19 cellular contexts compared by ENCODE assay signal in the genomic region with DNA sequence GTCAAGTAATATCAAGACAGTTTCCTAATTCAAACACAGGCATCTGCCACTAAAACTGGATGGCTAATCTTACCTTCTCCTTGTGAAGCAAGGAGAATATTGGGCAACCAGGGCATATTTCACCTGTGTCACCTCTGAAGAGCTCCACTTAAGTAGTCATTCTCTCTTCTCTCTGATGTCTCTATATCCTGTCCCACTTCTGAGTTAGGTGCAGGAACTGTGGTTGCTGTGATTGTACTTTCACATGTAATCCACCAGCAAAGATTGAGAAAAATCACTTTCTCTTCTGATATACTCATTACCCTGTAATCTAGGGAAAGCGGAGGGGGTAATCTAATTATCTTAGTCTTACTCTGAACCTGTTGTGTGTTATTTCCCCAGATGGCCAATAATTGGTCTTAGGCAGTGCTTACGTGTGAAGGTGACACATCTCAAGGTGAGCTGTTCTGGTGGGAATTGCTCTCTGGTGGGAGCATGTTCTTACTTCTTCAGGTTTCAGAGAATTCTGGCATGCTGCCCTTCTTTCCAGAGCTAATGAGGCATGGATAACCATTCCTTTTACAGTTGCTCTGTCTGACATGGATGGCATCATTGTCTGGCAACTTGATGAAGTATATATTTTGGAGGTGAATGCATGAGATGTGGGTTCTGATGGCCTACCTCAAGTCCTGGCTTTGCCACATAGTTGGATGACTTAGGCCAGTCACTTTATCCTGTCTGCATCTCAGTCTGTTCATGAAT. TPM values are rescaled to one million over a fixed set of nuclear protein-coding genes. Genes with fewer than 3 reads are reported as not detected.
DNase-seq lines count a peak whose midpoint lies in the region; ATAC-seq lines count a peak whose summit lies in the region.
"Had no signal": no experiment of that assay in that cellular context is flagged by ENCODE, and none has a peak within 500 bp of the region (broad histone marks: within the 10 kb centered on the region; RNA-seq: fewer than 3 reads in every experiment).

No MANE protein-coding gene starts in this region.

- peak overlapping the region; percentile 18 for H3K4me3 Mint-ChIP-seq in activated naive CD8-positive, alpha-beta T cell
- no peak overlapping the region for H3K4me3 Mint-ChIP-seq in activated naive CD8-positive, alpha-beta T cell treated with anti-CD3 and anti-CD28 coated beads for 36 hours
- H3K4me3 Mint-ChIP-seq: activated B cell treated with CpG ODN at 0.5 μM for 24 hours; dendritic cell treated with granulocyte-macrophage colony-stimulating factor and Interleukin-4, amounts not matched to agents 40 ng/mL and 50 ng/mL, for 4 days; nephron had no signal

- no peaks in the 10 kb centered on the region for H3K27me3 Mint-ChIP-seq in activated naive CD8-positive, alpha-beta T cell
- no peaks in the 10 kb centered on the region for H3K27me3 Mint-ChIP-seq in activated naive CD8-positive, alpha-beta T cell treated with anti-CD3 and anti-CD28 coated beads for 36 hours
- H3K27me3 Mint-ChIP-seq: activated B cell treated with CpG ODN at 0.5 μM for 24 hours; dendritic cell treated with granulocyte-macrophage colony-stimulating factor and Interleukin-4, amounts not matched to agents 40 ng/mL and 50 ng/mL, for 4 days had no signal

- H3K9me3 Mint-ChIP-seq in activated naive CD8-positive, alpha-beta T cell (ENCODE audit: low read depth), result no peaks in the 10 kb centered on the region
- H3K9me3 Mint-ChIP-seq in activated naive CD8-positive, alpha-beta T cell treated with anti-CD3 and anti-CD28 coated beads for 36 hours, result peaks cover under 1% of the 10 kb centered on the region
- H3K9me3 Mint-ChIP-seq: activated B cell treated with CpG ODN at 0.5 μM for 24 hours; dendritic cell treated with granulocyte-macrophage colony-stimulating factor and Interleukin-4, amounts not matched to agents 40 ng/mL and 50 ng/mL, for 4 days; nephron had no signal

- H3K4me1 Mint-ChIP-seq in activated naive CD8-positive, alpha-beta T cell (ENCODE audit: low read depth), result peaks cover 72% of the 10 kb centered on the region
- H3K4me1 Mint-ChIP-seq in activated naive CD8-positive, alpha-beta T cell treated with anti-CD3 and anti-CD28 coated beads for 36 hours, result peaks cover 55% of the 10 kb centered on the region
- H3K4me1 Mint-ChIP-seq: nephron had no signal

- peak overlapping the region; percentile 54 for H3K27ac Mint-ChIP-seq in activated naive CD8-positive, alpha-beta T cell
- H3K27ac Mint-ChIP-seq in activated naive CD8-positive, alpha-beta T cell treated with anti-CD3 and anti-CD28 coated beads for 36 hours, result no peak overlapping the region
- H3K27ac Mint-ChIP-seq: activated B cell treated with CpG ODN at 0.5 μM for 24 hours; dendritic cell treated with granulocyte-macrophage colony-stimulating factor and Interleukin-4, amounts not matched to agents 40 ng/mL and 50 ng/mL, for 4 days; nephron had no signal

- no peak for ATAC-seq in HG03520 (IDR thresholded peaks at IDR 0.05; ENCODE audit: unreplicated experiment)
- ATAC-seq: body of pancreas had no signal

- no peaks in the 10 kb centered on the region for H3K36me3 Mint-ChIP-seq in activated naive CD8-positive, alpha-beta T cell
- H3K36me3 Mint-ChIP-seq in activated naive CD8-positive, alpha-beta T cell treated with anti-CD3 and anti-CD28 coated beads for 36 hours, result peaks cover 5% of the 10 kb centered on the region

- no peak for DNase-seq in activated naive CD8-positive, alpha-beta T cell treated with anti-CD3 and anti-CD28 coated beads for 36 hours
- DNase-seq in NCI-H345 treated with DMSO at 0.1 percent for 48 hours (lab: John Stamatoyannopoulos, UW; ENCODE audit: unreplicated experiment) (peak; percentile 8), amygdala (lab: John Stamatoyannopoulos, UW) (no peak), AG08395 (ENCODE audit: low spot score) (no peak)
- DNase-seq in central memory CD4-positive, alpha-beta T cell, result peak; percentile 60
- DNase-seq: activated B cell treated with CpG ODN at 0.5 μM for 24 hours; body of pancreas; DMS79 treated with DMSO at 0.1 percent for 48 hours; NCI-H187 treated with DMSO at 0.1 percent for 48 hours; NCI-H748 treated with DMSO at 0.1 percent for 48 hours; RPMI8226; stimulated activated CD4-positive, alpha-beta T cell treated with anti-CD3 and anti-CD28 coated beads, Interleukin-12 subunit alpha, Interleukin-12 subunit beta, amount 100 ng/mL, for 4 hours; upper lobe of left lung had no signal

RNA-seq across cellular contexts. Expression of a gene that starts 12.0 kb away (rescaled TPM):
- 100 to 1,000 TPM; 136 to 139 TPM for total RNA-seq in activated naive CD8-positive, alpha-beta T cell treated with anti-CD3 and anti-CD28 coated beads for 36 hours
- total RNA-seq: activated B cell treated with CpG ODN at 0.5 μM for 24 hours, body of pancreas, lung microvascular endothelial cell, MCF 10A had no signal

RNA-seq across cellular contexts. Expression of a gene that starts 44.6 kb away (rescaled TPM):
- 10 to 100 TPM; 83.3 to 86.0 TPM for total RNA-seq in activated naive CD8-positive, alpha-beta T cell treated with anti-CD3 and anti-CD28 coated beads for 36 hours
- total RNA-seq: activated B cell treated with CpG ODN at 0.5 μM for 24 hours, body of pancreas, lung microvascular endothelial cell, MCF 10A had no signal

Comparison
In these comparisons a context has a peak if more than half of its experiments do, and no peak if none do; other contexts are left out.
1. DNase-seq: peak in NCI-H345 treated with DMSO at 0.1 percent for 48 hours (single experiment) and central memory CD4-positive, alpha-beta T cell (single experiment); none in activated naive CD8-positive, alpha-beta T cell treated with anti-CD3 and anti-CD28 coated beads for 36 hours (single experiment), amygdala (0 of 56) and AG08395 (single experiment).